ENCODE assay signal across 1 cellular context in genomic region chr7:102306916-102307677, GRCh38.
TF ChIP-seq lines count a peak whose summit lies in the region.

No MANE protein-coding gene starts in this region.

TF ChIP-seq in GM12878, 131 proteins besides CTCF, POLR2A, EP300 and RAD21 (continued from another document and continues in another):
- TF ChIP-seq ZNF687 (IDR thresholded peaks at IDR 0.05) = peak; percentile 99
- no peak for TF ChIP-seq RAD51 (IDR thresholded peaks at IDR 0.05)
- TF ChIP-seq BCL11A (IDR thresholded peaks at IDR 0.05; ENCODE audit: low read depth, low read length) = peak; percentile 91
- peak; percentile 57; the same call in 1 of the 2 replicates for TF ChIP-seq ATF7 (IDR thresholded peaks at IDR 0.05; ENCODE audit: low read depth)
- no peak for TF ChIP-seq IRF5 (IDR thresholded peaks at IDR 0.05; ENCODE audit: borderline replicate concordance)
- TF ChIP-seq KAT2A (conservative IDR thresholded peaks at IDR 0.05; ENCODE audit: control insufficient read depth, low read depth, low read length) = no peak
- no peak for TF ChIP-seq RFX5 (IDR thresholded peaks at IDR 0.05; ENCODE audit: low read depth, low read length)
- no peak; the same call in 1 of the 2 replicates for TF ChIP-seq ZBED1 (IDR thresholded peaks at IDR 0.05; ENCODE audit: borderline replicate concordance)
- no peak for TF ChIP-seq YBX1 (IDR thresholded peaks at IDR 0.05)
- TF ChIP-seq E2F4 (IDR thresholded peaks at IDR 0.05; ENCODE audit: low read depth, low read length) = no peak
- peak; percentile 47; the same call in 1 of the 2 replicates for TF ChIP-seq RB1 (IDR thresholded peaks at IDR 0.05; ENCODE audit: borderline replicate concordance)
- TF ChIP-seq BACH1 (IDR thresholded peaks at IDR 0.05; ENCODE audit: borderline replicate concordance) = peak; percentile 23; the same call in 1 of the 2 replicates
- peak; percentile 33; the same call in 1 of the 2 replicates for TF ChIP-seq TARDBP (IDR thresholded peaks at IDR 0.05; ENCODE audit: borderline replicate concordance)
- no peak for TF ChIP-seq PKNOX1 (IDR thresholded peaks at IDR 0.05)
- peak; percentile 43; the same call in 1 of the 2 replicates for TF ChIP-seq ATF2 (IDR thresholded peaks at IDR 0.05; ENCODE audit: low read length)
- no peak for TF ChIP-seq USF2 (IDR thresholded peaks at IDR 0.05; ENCODE audit: borderline replicate concordance, low read depth, low read length)
- TF ChIP-seq CHD1 (IDR thresholded peaks at IDR 0.05; ENCODE audit: low read depth, low read length) = no peak
- TF ChIP-seq CHD4 (IDR thresholded peaks at IDR 0.05) = no peak
- peak; percentile 98 for TF ChIP-seq TCF12 (IDR thresholded peaks at IDR 0.05; ENCODE audit: low read depth, low read length)
- no peak for TF ChIP-seq TCF7 (IDR thresholded peaks at IDR 0.05; ENCODE audit: borderline replicate concordance)
- TF ChIP-seq ZSCAN29 (IDR thresholded peaks at IDR 0.05) = no peak
- no peak for TF ChIP-seq ZNF207 (IDR thresholded peaks at IDR 0.05; ENCODE audit: borderline replicate concordance)
- no peak for TF ChIP-seq FOXK2 (IDR thresholded peaks at IDR 0.05)
- no peak for TF ChIP-seq NFXL1 (IDR thresholded peaks at IDR 0.05; ENCODE audit: borderline replicate concordance)
- TF ChIP-seq BCLAF1 (IDR thresholded peaks at IDR 0.05) = no peak
- TF ChIP-seq HDAC2 (IDR thresholded peaks at IDR 0.05) = no peak; the same call in 1 of the 2 replicates
- peak; percentile 95 for TF ChIP-seq CHD2 (IDR thresholded peaks at IDR 0.05; ENCODE audit: borderline replicate concordance, low read depth, low read length)
- TF ChIP-seq RCOR1 (conservative IDR thresholded peaks at IDR 0.05; ENCODE audit: low read depth, low read length) = no peak; the same call in 1 of the 2 replicates
- TF ChIP-seq IRF3 (IDR thresholded peaks at IDR 0.05) = peak; percentile 56; the same call in 1 of the 2 replicates
- TF ChIP-seq STAT3 (IDR thresholded peaks at IDR 0.05; ENCODE audit: low read depth, low read length) = no peak
- TF ChIP-seq GATAD2B (conservative IDR thresholded peaks at IDR 0.05; ENCODE audit: low read depth) = peak; percentile 99
- peak; percentile 55; the same call in 1 of the 2 replicates for TF ChIP-seq MXI1 (IDR thresholded peaks at IDR 0.05; ENCODE audit: low read depth, low read length)
- no peak for TF ChIP-seq RBBP5 (conservative IDR thresholded peaks at IDR 0.05)
- TF ChIP-seq PAX8 (IDR thresholded peaks at IDR 0.05) = no peak
- no peak for TF ChIP-seq SREBF2 (IDR thresholded peaks at IDR 0.05; ENCODE audit: low read length)
- peak; percentile 91; the same call in 1 of the 2 replicates for TF ChIP-seq MYB (IDR thresholded peaks at IDR 0.05; ENCODE audit: borderline replicate concordance, low read depth, low read length)
- peak; percentile 64 for TF ChIP-seq JUNB (IDR thresholded peaks at IDR 0.05)
- no peak for TF ChIP-seq SREBF1 (IDR thresholded peaks at IDR 0.05; ENCODE audit: low read length)
- 0 out of 2 replicates have a peak, but pooled peaks have one; percentile 45 for TF ChIP-seq ASH2L (IDR thresholded peaks at IDR 0.05; ENCODE audit: borderline replicate concordance, low read depth)
- peak; percentile 98 for TF ChIP-seq TCF3 (IDR thresholded peaks at IDR 0.05; ENCODE audit: borderline replicate concordance, insufficient read depth, low read depth, low read length)
- TF ChIP-seq ESRRA (IDR thresholded peaks at IDR 0.05; ENCODE audit: low read length) = no peak; the same call in 1 of the 2 replicates
- peak; percentile 96 for TF ChIP-seq SPI1 (IDR thresholded peaks at IDR 0.05; ENCODE audit: borderline replicate concordance, insufficient read depth, low read depth, low read length)
- no peak for TF ChIP-seq ZBTB40 (IDR thresholded peaks at IDR 0.05; ENCODE audit: borderline replicate concordance)
- peak; percentile 84 for TF ChIP-seq YY1 (IDR thresholded peaks at IDR 0.05; ENCODE audit: low read depth, low read length)
